Comparison of ENCODE assay signal across 1 cellular context in the genomic region with DNA sequence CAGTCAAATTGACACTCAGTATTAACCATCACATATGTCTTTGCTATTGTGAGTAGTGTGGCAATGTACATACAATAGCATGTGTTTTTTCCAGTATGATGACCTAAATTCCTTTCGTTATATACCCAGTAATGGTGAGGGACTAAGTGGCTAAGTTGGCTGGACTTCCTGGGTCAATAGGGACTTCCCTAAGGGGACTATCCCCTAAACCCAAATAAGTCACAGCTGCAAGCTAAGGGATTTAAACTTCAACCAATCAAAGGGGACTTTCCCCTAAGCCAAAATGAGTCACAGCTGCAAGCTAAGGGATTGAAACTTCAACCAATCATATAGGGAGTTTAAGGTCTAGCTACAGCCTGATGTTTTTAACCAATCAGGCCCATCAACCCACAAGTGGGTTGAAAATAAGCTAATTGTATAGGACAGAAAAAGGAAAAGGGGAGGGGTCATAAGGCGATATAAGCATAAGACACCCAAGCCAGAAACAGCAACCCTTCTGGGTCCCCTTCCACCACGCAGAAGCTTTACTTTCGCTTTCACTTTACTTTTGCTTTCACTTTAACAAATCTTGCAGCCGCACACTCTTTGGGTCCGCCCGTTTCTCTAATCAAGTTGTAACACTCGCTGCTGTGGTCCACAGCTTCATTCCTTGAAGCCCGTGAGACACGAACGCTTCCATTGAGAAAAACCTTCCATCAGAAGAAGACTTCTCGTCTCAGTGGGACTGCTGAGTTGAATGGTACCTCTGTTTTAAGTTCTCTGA.
TF ChIP-seq lines count a peak whose summit lies in the region.

No MANE protein-coding gene starts in this region.

TF ChIP-seq in GM12878, 131 proteins besides CTCF, POLR2A, EP300 and RAD21 (continued from another document and continues in another):
- TF ChIP-seq, protein P1, sequence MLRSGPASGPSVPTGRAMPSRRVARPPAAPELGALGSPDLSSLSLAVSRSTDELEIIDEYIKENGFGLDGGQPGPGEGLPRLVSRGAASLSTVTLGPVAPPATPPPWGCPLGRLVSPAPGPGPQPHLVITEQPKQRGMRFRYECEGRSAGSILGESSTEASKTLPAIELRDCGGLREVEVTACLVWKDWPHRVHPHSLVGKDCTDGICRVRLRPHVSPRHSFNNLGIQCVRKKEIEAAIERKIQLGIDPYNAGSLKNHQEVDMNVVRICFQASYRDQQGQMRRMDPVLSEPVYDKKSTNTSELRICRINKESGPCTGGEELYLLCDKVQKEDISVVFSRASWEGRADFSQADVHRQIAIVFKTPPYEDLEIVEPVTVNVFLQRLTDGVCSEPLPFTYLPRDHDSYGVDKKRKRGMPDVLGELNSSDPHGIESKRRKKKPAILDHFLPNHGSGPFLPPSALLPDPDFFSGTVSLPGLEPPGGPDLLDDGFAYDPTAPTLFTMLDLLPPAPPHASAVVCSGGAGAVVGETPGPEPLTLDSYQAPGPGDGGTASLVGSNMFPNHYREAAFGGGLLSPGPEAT (IDR thresholded peaks at IDR 0.05; ENCODE audit: low read depth) = 0 out of 2 replicates have a peak, but pooled peaks have one; percentile 61
- TF ChIP-seq HDGF (IDR thresholded peaks at IDR 0.05) = no peak
- TF ChIP-seq PAX8 (IDR thresholded peaks at IDR 0.05) = no peak
- no peak for TF ChIP-seq KDM1A (IDR thresholded peaks at IDR 0.05; ENCODE audit: borderline replicate concordance)
- TF ChIP-seq, protein P2, sequence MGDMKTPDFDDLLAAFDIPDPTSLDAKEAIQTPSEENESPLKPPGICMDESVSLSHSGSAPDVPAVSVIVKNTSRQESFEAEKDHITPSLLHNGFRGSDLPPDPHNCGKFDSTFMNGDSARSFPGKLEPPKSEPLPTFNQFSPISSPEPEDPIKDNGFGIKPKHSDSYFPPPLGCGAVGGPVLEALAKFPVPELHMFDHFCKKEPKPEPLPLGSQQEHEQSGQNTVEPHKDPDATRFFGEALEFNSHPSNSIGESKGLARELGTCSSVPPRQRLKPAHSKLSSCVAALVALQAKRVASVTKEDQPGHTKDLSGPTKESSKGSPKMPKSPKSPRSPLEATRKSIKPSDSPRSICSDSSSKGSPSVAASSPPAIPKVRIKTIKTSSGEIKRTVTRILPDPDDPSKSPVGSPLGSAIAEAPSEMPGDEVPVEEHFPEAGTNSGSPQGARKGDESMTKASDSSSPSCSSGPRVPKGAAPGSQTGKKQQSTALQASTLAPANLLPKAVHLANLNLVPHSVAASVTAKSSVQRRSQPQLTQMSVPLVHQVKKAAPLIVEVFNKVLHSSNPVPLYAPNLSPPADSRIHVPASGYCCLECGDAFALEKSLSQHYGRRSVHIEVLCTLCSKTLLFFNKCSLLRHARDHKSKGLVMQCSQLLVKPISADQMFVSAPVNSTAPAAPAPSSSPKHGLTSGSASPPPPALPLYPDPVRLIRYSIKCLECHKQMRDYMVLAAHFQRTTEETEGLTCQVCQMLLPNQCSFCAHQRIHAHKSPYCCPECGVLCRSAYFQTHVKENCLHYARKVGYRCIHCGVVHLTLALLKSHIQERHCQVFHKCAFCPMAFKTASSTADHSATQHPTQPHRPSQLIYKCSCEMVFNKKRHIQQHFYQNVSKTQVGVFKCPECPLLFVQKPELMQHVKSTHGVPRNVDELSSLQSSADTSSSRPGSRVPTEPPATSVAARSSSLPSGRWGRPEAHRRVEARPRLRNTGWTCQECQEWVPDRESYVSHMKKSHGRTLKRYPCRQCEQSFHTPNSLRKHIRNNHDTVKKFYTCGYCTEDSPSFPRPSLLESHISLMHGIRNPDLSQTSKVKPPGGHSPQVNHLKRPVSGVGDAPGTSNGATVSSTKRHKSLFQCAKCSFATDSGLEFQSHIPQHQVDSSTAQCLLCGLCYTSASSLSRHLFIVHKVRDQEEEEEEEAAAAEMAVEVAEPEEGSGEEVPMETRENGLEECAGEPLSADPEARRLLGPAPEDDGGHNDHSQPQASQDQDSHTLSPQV (IDR thresholded peaks at IDR 0.05) = no peak
- no peak for TF ChIP-seq TBL1XR1 (IDR thresholded peaks at IDR 0.05; ENCODE audit: low read depth, low read length)
- TF ChIP-seq JUNB (IDR thresholded peaks at IDR 0.05) = peak; percentile 69
- TF ChIP-seq, protein P3, sequence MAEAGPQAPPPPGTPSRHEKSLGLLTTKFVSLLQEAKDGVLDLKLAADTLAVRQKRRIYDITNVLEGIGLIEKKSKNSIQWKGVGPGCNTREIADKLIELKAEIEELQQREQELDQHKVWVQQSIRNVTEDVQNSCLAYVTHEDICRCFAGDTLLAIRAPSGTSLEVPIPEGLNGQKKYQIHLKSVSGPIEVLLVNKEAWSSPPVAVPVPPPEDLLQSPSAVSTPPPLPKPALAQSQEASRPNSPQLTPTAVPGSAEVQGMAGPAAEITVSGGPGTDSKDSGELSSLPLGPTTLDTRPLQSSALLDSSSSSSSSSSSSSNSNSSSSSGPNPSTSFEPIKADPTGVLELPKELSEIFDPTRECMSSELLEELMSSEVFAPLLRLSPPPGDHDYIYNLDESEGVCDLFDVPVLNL (IDR thresholded peaks at IDR 0.05; ENCODE audit: low read depth, low read length) = no peak
- TF ChIP-seq ATF7 (IDR thresholded peaks at IDR 0.05; ENCODE audit: low read depth) = peak; percentile 23; the same call in 1 of the 2 replicates
- no peak for TF ChIP-seq STAT1 (conservative IDR thresholded peaks at IDR 0.05)
- TF ChIP-seq CREB1 (IDR thresholded peaks at IDR 0.05; ENCODE audit: low read depth) = no peak
- TF ChIP-seq, protein P4, sequence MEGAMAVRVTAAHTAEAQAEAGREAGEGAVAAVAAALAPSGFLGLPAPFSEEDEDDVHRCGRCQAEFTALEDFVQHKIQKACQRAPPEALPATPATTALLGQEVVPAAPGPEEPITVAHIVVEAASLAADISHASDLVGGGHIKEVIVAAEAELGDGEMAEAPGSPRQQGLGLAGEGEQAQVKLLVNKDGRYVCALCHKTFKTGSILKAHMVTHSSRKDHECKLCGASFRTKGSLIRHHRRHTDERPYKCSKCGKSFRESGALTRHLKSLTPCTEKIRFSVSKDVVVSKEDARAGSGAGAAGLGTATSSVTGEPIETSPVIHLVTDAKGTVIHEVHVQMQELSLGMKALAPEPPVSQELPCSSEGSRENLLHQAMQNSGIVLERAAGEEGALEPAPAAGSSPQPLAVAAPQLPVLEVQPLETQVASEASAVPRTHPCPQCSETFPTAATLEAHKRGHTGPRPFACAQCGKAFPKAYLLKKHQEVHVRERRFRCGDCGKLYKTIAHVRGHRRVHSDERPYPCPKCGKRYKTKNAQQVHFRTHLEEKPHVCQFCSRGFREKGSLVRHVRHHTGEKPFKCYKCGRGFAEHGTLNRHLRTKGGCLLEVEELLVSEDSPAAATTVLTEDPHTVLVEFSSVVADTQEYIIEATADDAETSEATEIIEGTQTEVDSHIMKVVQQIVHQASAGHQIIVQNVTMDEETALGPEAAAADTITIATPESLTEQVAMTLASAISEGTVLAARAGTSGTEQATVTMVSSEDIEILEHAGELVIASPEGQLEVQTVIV (IDR thresholded peaks at IDR 0.05; ENCODE audit: borderline replicate concordance, partially characterized antibody) = no peak
- TF ChIP-seq, protein P5, sequence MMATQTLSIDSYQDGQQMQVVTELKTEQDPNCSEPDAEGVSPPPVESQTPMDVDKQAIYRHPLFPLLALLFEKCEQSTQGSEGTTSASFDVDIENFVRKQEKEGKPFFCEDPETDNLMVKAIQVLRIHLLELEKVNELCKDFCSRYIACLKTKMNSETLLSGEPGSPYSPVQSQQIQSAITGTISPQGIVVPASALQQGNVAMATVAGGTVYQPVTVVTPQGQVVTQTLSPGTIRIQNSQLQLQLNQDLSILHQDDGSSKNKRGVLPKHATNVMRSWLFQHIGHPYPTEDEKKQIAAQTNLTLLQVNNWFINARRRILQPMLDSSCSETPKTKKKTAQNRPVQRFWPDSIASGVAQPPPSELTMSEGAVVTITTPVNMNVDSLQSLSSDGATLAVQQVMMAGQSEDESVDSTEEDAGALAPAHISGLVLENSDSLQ (IDR thresholded peaks at IDR 0.05) = peak; percentile 55; the same call in 1 of the 2 replicates
- TF ChIP-seq, protein P6, sequence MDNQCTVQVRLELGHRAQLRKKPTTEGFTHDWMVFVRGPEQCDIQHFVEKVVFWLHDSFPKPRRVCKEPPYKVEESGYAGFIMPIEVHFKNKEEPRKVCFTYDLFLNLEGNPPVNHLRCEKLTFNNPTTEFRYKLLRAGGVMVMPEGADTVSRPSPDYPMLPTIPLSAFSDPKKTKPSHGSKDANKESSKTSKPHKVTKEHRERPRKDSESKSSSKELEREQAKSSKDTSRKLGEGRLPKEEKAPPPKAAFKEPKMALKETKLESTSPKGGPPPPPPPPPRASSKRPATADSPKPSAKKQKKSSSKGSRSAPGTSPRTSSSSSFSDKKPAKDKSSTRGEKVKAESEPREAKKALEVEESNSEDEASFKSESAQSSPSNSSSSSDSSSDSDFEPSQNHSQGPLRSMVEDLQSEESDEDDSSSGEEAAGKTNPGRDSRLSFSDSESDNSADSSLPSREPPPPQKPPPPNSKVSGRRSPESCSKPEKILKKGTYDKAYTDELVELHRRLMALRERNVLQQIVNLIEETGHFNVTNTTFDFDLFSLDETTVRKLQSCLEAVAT (IDR thresholded peaks at IDR 0.05) = peak; percentile 78
- TF ChIP-seq, protein P7, sequence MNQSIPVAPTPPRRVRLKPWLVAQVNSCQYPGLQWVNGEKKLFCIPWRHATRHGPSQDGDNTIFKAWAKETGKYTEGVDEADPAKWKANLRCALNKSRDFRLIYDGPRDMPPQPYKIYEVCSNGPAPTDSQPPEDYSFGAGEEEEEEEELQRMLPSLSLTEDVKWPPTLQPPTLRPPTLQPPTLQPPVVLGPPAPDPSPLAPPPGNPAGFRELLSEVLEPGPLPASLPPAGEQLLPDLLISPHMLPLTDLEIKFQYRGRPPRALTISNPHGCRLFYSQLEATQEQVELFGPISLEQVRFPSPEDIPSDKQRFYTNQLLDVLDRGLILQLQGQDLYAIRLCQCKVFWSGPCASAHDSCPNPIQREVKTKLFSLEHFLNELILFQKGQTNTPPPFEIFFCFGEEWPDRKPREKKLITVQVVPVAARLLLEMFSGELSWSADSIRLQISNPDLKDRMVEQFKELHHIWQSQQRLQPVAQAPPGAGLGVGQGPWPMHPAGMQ (IDR thresholded peaks at IDR 0.05; ENCODE audit: borderline replicate concordance) = no peak
- TF ChIP-seq, protein P8, sequence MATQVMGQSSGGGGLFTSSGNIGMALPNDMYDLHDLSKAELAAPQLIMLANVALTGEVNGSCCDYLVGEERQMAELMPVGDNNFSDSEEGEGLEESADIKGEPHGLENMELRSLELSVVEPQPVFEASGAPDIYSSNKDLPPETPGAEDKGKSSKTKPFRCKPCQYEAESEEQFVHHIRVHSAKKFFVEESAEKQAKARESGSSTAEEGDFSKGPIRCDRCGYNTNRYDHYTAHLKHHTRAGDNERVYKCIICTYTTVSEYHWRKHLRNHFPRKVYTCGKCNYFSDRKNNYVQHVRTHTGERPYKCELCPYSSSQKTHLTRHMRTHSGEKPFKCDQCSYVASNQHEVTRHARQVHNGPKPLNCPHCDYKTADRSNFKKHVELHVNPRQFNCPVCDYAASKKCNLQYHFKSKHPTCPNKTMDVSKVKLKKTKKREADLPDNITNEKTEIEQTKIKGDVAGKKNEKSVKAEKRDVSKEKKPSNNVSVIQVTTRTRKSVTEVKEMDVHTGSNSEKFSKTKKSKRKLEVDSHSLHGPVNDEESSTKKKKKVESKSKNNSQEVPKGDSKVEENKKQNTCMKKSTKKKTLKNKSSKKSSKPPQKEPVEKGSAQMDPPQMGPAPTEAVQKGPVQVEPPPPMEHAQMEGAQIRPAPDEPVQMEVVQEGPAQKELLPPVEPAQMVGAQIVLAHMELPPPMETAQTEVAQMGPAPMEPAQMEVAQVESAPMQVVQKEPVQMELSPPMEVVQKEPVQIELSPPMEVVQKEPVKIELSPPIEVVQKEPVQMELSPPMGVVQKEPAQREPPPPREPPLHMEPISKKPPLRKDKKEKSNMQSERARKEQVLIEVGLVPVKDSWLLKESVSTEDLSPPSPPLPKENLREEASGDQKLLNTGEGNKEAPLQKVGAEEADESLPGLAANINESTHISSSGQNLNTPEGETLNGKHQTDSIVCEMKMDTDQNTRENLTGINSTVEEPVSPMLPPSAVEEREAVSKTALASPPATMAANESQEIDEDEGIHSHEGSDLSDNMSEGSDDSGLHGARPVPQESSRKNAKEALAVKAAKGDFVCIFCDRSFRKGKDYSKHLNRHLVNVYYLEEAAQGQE (IDR thresholded peaks at IDR 0.05; ENCODE audit: low read depth, low read length) = no peak
- 0 out of 2 replicates have a peak, but pooled peaks have one; percentile 31 for TF ChIP-seq DPF2 (IDR thresholded peaks at IDR 0.05)
- TF ChIP-seq, protein P9, sequence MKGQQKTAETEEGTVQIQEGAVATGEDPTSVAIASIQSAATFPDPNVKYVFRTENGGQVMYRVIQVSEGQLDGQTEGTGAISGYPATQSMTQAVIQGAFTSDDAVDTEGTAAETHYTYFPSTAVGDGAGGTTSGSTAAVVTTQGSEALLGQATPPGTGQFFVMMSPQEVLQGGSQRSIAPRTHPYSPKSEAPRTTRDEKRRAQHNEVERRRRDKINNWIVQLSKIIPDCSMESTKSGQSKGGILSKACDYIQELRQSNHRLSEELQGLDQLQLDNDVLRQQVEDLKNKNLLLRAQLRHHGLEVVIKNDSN (IDR thresholded peaks at IDR 0.05; ENCODE audit: borderline replicate concordance, extremely low read length, insufficient read depth, low read depth, low read length) = no peak
- no peak for TF ChIP-seq ESRRA (IDR thresholded peaks at IDR 0.05; ENCODE audit: low read length)
- peak; percentile 16; the same call in 1 of the 2 replicates for TF ChIP-seq CHD2 (IDR thresholded peaks at IDR 0.05; ENCODE audit: borderline replicate concordance, low read depth, low read length)
- TF ChIP-seq, protein P10, sequence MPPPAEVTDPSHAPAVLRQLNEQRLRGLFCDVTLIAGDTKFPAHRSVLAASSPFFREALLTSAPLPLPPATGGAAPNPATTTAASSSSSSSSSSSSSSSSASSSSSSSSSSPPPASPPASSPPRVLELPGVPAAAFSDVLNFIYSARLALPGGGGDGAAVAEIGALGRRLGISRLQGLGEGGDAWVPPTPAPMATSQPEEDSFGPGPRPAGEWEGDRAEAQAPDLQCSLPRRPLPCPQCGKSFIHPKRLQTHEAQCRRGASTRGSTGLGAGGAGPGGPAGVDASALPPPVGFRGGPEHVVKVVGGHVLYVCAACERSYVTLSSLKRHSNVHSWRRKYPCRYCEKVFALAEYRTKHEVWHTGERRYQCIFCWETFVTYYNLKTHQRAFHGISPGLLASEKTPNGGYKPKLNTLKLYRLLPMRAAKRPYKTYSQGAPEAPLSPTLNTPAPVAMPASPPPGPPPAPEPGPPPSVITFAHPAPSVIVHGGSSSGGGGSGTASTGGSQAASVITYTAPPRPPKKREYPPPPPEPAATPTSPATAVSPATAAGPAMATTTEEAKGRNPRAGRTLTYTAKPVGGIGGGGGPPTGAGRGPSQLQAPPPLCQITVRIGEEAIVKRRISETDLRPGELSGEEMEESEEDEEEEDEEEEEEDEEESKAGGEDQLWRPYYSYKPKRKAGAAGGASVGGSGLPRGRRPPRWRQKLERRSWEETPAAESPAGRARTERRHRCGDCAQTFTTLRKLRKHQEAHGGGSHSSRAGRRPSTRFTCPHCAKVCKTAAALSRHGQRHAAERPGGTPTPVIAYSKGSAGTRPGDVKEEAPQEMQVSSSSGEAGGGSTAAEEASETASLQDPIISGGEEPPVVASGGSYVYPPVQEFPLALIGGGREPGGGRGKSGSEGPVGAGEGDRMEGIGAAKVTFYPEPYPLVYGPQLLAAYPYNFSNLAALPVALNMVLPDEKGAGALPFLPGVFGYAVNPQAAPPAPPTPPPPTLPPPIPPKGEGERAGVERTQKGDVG (CRISPR knock-in tag; IDR thresholded peaks at IDR 0.05) = no peak
- no peak for TF ChIP-seq SMAD1 (IDR thresholded peaks at IDR 0.05; ENCODE audit: low read depth, partially characterized antibody)
- peak; percentile 35 for TF ChIP-seq MEF2B (IDR thresholded peaks at IDR 0.05; ENCODE audit: partially characterized antibody, poor library complexity, severe bottlenecking)
- TF ChIP-seq, protein P11, sequence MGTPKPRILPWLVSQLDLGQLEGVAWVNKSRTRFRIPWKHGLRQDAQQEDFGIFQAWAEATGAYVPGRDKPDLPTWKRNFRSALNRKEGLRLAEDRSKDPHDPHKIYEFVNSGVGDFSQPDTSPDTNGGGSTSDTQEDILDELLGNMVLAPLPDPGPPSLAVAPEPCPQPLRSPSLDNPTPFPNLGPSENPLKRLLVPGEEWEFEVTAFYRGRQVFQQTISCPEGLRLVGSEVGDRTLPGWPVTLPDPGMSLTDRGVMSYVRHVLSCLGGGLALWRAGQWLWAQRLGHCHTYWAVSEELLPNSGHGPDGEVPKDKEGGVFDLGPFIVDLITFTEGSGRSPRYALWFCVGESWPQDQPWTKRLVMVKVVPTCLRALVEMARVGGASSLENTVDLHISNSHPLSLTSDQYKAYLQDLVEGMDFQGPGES (IDR thresholded peaks at IDR 0.05) = no peak
